ENCODE assay signal across 21 cellular contexts in genomic region chr22:26737262-26737661, GRCh38.
"Had no signal": no experiment of that assay in that cellular context is flagged by ENCODE, and none has a peak within 500 bp of the region (broad histone marks: within the 10 kb centered on the region; RNA-seq: fewer than 3 reads in every experiment).

No MANE protein-coding gene starts in this region.

- DNase-seq: cortex of kidney; dorsolateral prefrontal cortex; effector CD8-positive, alpha-beta T cell; glutamatergic neuron; islet precursor cell; mammary epithelial cell; naive thymus-derived CD4-positive, alpha-beta T cell; nephron progenitor cell; nucleus accumbens; ovary; right cardiac atrium; small intestine; stimulated activated CD4-positive, alpha-beta T cell treated with anti-CD3 and anti-CD28 coated beads, Interleukin-12 subunit alpha, Interleukin-12 subunit beta, amount 100 ng/mL, for 4 hours; stimulated activated naive CD4-positive, alpha-beta T cell; stomach; substantia nigra; transverse colon had no signal

- H3K27ac ChIP-seq: dorsolateral prefrontal cortex, gastroesophageal sphincter, ovary, stomach, thoracic aorta, transverse colon had no signal

- H3K4me3 Mint-ChIP-seq: naive thymus-derived CD4-positive, alpha-beta T cell; nephron progenitor cell had no signal

- H3K27ac Mint-ChIP-seq: nephron progenitor cell, progenitor cell of endocrine pancreas had no signal

- H3K27me3 Mint-ChIP-seq: naive thymus-derived CD4-positive, alpha-beta T cell; progenitor cell of endocrine pancreas had no signal

- FAIRE-seq: small intestine had no signal

- ATAC-seq: gastroesophageal sphincter; left lobe of liver; naive thymus-derived CD4-positive, alpha-beta T cell; right cardiac atrium had no signal

- H3K4me1 ChIP-seq: gastroesophageal sphincter, stomach, transverse colon had no signal

- H3K4me3 ChIP-seq: dorsolateral prefrontal cortex, gastroesophageal sphincter, ovary, stomach, thoracic aorta, transverse colon had no signal

- H3K9me3 Mint-ChIP-seq: naive thymus-derived CD4-positive, alpha-beta T cell had no signal

- H3K27me3 ChIP-seq: dorsolateral prefrontal cortex, gastroesophageal sphincter, ovary, stomach, transverse colon had no signal

- H3K9me3 ChIP-seq: gastroesophageal sphincter, ovary, stomach, thoracic aorta, transverse colon had no signal

- H3K36me3 ChIP-seq: ovary, thoracic aorta had no signal
